1 cellular context compared by ENCODE assay signal in the genomic region with DNA sequence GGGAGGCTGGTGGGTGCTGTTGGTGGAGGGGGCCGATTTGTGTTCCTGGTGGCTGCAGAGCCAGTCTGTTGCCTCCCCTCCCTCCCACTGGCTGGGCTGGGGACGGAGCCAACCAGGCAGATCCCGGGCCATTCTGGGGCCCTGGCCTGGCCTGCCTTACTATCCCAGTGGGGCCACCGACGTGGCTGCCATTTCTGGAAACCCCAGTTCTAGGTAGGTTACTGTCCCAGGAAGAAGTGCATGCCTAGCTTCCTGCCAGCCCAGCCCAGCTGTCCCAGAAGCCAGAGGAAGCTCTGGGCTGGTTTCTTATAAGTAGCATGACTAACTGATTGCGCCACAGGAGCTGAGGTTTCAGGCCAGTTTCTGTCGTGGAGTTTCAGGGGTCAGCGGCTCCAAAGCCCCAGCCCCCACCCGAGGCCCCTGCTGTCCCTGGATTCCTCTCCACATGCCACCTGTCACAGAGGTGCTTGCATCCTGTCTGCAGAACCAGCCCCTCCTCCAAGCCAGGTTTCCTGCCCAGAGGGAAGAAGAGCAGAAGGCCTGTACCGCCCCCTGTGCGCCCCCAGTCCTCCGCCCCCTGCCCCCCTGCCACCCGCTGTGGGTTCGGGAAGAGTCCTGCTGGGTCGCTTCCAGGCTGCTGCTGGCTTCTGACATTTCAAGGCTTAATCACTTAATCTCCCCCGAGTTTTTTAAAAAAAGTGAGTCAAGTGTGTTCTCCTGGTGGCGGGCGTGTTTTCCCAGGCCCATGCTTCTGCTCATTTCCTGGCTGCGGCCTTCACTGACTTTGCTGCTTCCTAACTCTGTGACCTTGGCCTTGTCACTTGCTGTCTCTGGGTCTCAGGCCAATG.
TF ChIP-seq lines count a peak whose summit lies in the region.

No MANE protein-coding gene starts in this region.

TF ChIP-seq in HepG2, 621 proteins besides CTCF, POLR2A, EP300 and RAD21 (continued from another document and continues in another):
- TF ChIP-seq ZNF749 (CRISPR knock-in tag; IDR thresholded peaks at IDR 0.05; ENCODE audit: borderline replicate concordance) (no peak), SP1 (IDR thresholded peaks at IDR 0.05) (no peak), SP1 (CRISPR knock-in tag; IDR thresholded peaks at IDR 0.05) (no peak), AHR (CRISPR knock-in tag; IDR thresholded peaks at IDR 0.05) (no peak), ZNF607 (CRISPR knock-in tag; IDR thresholded peaks at IDR 0.05; ENCODE audit: borderline replicate concordance) (no peak), ZFAT (CRISPR knock-in tag; conservative IDR thresholded peaks at IDR 0.05) (no peak), THAP11 (CRISPR knock-in tag; IDR thresholded peaks at IDR 0.05) (no peak), CC2D1A (CRISPR knock-in tag; IDR thresholded peaks at IDR 0.05) (no peak), MED8 (CRISPR knock-in tag; IDR thresholded peaks at IDR 0.05; ENCODE audit: insufficient replicate concordance) (no peak), HES4 (CRISPR knock-in tag; IDR thresholded peaks at IDR 0.05; ENCODE audit: borderline replicate concordance) (no peak), ZNF335 (CRISPR knock-in tag; IDR thresholded peaks at IDR 0.05) (no peak), NFYB (CRISPR knock-in tag; IDR thresholded peaks at IDR 0.05) (0 out of 2 replicates have a peak, but pooled peaks have one; percentile 20), HOXA9 (CRISPR knock-in tag; IDR thresholded peaks at IDR 0.05; ENCODE audit: borderline replicate concordance) (no peak), ZNF230 (CRISPR knock-in tag; IDR thresholded peaks at IDR 0.05) (no peak), WIZ (CRISPR knock-in tag; IDR thresholded peaks at IDR 0.05) (no peak), YY1 (IDR thresholded peaks at IDR 0.05; ENCODE audit: insufficient read depth, insufficient replicate concordance, low read depth, low read length) (no peak), MLLT10 (CRISPR knock-in tag; IDR thresholded peaks at IDR 0.05) (no peak), ZNF652 (CRISPR knock-in tag; IDR thresholded peaks at IDR 0.05; ENCODE audit: borderline replicate concordance, low read depth) (no peak), ZNF768 (CRISPR knock-in tag; IDR thresholded peaks at IDR 0.05) (peak; percentile 93), ZNF3 (CRISPR knock-in tag; IDR thresholded peaks at IDR 0.05) (no peak), EEA1 (CRISPR knock-in tag; IDR thresholded peaks at IDR 0.05; ENCODE audit: borderline replicate concordance) (no peak), ZFP90 (CRISPR knock-in tag; IDR thresholded peaks at IDR 0.05; ENCODE audit: borderline replicate concordance) (0 out of 2 replicates have a peak, but pooled peaks have one; percentile 35), SUZ12 (IDR thresholded peaks at IDR 0.05; ENCODE audit: low read depth, low read length) (no peak), ZNF264 (CRISPR knock-in tag; IDR thresholded peaks at IDR 0.05) (no peak), FOSL2 (CRISPR knock-in tag; IDR thresholded peaks at IDR 0.05) (peak; percentile 76), ZNF496 (CRISPR knock-in tag; IDR thresholded peaks at IDR 0.05; ENCODE audit: insufficient replicate concordance) (no peak), KAT8 (CRISPR knock-in tag; IDR thresholded peaks at IDR 0.05) (no peak), HCFC1 (IDR thresholded peaks at IDR 0.05; ENCODE audit: low read depth, low read length) (no peak), CEBPG (CRISPR knock-in tag; IDR thresholded peaks at IDR 0.05) (peak; percentile 87), ZNF180 (CRISPR knock-in tag; IDR thresholded peaks at IDR 0.05; ENCODE audit: borderline replicate concordance, low read depth) (no peak), FOXK2 (IDR thresholded peaks at IDR 0.05) (no peak), ZBTB1 (CRISPR knock-in tag; IDR thresholded peaks at IDR 0.05; ENCODE audit: borderline replicate concordance) (no peak), TEAD2 (CRISPR knock-in tag; IDR thresholded peaks at IDR 0.05) (no peak)
- TF ChIP-seq, protein P1, sequence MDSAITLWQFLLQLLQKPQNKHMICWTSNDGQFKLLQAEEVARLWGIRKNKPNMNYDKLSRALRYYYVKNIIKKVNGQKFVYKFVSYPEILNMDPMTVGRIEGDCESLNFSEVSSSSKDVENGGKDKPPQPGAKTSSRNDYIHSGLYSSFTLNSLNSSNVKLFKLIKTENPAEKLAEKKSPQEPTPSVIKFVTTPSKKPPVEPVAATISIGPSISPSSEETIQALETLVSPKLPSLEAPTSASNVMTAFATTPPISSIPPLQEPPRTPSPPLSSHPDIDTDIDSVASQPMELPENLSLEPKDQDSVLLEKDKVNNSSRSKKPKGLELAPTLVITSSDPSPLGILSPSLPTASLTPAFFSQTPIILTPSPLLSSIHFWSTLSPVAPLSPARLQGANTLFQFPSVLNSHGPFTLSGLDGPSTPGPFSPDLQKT (CRISPR knock-in tag; IDR thresholded peaks at IDR 0.05; ENCODE audit: borderline replicate concordance): no peak
- TF ChIP-seq, protein P2, sequence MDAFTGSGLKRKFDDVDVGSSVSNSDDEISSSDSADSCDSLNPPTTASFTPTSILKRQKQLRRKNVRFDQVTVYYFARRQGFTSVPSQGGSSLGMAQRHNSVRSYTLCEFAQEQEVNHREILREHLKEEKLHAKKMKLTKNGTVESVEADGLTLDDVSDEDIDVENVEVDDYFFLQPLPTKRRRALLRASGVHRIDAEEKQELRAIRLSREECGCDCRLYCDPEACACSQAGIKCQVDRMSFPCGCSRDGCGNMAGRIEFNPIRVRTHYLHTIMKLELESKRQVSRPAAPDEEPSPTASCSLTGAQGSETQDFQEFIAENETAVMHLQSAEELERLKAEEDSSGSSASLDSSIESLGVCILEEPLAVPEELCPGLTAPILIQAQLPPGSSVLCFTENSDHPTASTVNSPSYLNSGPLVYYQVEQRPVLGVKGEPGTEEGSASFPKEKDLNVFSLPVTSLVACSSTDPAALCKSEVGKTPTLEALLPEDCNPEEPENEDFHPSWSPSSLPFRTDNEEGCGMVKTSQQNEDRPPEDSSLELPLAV (CRISPR knock-in tag; conservative IDR thresholded peaks at IDR 0.05; ENCODE audit: low read depth): no peak
- TF ChIP-seq, protein P3, sequence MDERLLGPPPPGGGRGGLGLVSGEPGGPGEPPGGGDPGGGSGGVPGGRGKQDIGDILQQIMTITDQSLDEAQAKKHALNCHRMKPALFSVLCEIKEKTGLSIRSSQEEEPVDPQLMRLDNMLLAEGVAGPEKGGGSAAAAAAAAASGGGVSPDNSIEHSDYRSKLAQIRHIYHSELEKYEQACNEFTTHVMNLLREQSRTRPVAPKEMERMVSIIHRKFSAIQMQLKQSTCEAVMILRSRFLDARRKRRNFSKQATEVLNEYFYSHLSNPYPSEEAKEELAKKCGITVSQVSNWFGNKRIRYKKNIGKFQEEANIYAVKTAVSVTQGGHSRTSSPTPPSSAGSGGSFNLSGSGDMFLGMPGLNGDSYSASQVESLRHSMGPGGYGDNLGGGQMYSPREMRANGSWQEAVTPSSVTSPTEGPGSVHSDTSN (CRISPR knock-in tag; IDR thresholded peaks at IDR 0.05): no peak
- TF ChIP-seq, protein P4, sequence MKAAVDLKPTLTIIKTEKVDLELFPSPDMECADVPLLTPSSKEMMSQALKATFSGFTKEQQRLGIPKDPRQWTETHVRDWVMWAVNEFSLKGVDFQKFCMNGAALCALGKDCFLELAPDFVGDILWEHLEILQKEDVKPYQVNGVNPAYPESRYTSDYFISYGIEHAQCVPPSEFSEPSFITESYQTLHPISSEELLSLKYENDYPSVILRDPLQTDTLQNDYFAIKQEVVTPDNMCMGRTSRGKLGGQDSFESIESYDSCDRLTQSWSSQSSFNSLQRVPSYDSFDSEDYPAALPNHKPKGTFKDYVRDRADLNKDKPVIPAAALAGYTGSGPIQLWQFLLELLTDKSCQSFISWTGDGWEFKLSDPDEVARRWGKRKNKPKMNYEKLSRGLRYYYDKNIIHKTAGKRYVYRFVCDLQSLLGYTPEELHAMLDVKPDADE (CRISPR knock-in tag; IDR thresholded peaks at IDR 0.05): no peak
- TF ChIP-seq, protein P5, sequence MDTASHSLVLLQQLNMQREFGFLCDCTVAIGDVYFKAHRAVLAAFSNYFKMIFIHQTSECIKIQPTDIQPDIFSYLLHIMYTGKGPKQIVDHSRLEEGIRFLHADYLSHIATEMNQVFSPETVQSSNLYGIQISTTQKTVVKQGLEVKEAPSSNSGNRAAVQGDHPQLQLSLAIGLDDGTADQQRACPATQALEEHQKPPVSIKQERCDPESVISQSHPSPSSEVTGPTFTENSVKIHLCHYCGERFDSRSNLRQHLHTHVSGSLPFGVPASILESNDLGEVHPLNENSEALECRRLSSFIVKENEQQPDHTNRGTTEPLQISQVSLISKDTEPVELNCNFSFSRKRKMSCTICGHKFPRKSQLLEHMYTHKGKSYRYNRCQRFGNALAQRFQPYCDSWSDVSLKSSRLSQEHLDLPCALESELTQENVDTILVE (CRISPR knock-in tag; IDR thresholded peaks at IDR 0.05): no peak
- TF ChIP-seq, protein P6, sequence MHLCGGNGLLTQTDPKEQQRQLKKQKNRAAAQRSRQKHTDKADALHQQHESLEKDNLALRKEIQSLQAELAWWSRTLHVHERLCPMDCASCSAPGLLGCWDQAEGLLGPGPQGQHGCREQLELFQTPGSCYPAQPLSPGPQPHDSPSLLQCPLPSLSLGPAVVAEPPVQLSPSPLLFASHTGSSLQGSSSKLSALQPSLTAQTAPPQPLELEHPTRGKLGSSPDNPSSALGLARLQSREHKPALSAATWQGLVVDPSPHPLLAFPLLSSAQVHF (CRISPR knock-in tag; IDR thresholded peaks at IDR 0.05): no peak
- TF ChIP-seq, protein P7, sequence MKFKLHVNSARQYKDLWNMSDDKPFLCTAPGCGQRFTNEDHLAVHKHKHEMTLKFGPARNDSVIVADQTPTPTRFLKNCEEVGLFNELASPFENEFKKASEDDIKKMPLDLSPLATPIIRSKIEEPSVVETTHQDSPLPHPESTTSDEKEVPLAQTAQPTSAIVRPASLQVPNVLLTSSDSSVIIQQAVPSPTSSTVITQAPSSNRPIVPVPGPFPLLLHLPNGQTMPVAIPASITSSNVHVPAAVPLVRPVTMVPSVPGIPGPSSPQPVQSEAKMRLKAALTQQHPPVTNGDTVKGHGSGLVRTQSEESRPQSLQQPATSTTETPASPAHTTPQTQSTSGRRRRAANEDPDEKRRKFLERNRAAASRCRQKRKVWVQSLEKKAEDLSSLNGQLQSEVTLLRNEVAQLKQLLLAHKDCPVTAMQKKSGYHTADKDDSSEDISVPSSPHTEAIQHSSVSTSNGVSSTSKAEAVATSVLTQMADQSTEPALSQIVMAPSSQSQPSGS (CRISPR knock-in tag; IDR thresholded peaks at IDR 0.05): no peak
- TF ChIP-seq, protein P8, sequence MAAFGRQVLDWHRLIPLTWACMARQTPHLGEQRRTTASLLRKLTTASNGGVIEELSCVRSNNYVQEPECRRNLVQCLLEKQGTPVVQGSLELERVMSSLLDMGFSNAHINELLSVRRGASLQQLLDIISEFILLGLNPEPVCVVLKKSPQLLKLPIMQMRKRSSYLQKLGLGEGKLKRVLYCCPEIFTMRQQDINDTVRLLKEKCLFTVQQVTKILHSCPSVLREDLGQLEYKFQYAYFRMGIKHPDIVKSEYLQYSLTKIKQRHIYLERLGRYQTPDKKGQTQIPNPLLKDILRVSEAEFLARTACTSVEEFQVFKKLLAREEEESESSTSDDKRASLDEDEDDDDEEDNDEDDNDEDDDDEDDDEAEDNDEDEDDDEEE (CRISPR knock-in tag; IDR thresholded peaks at IDR 0.05): no peak
- TF ChIP-seq, protein P9, sequence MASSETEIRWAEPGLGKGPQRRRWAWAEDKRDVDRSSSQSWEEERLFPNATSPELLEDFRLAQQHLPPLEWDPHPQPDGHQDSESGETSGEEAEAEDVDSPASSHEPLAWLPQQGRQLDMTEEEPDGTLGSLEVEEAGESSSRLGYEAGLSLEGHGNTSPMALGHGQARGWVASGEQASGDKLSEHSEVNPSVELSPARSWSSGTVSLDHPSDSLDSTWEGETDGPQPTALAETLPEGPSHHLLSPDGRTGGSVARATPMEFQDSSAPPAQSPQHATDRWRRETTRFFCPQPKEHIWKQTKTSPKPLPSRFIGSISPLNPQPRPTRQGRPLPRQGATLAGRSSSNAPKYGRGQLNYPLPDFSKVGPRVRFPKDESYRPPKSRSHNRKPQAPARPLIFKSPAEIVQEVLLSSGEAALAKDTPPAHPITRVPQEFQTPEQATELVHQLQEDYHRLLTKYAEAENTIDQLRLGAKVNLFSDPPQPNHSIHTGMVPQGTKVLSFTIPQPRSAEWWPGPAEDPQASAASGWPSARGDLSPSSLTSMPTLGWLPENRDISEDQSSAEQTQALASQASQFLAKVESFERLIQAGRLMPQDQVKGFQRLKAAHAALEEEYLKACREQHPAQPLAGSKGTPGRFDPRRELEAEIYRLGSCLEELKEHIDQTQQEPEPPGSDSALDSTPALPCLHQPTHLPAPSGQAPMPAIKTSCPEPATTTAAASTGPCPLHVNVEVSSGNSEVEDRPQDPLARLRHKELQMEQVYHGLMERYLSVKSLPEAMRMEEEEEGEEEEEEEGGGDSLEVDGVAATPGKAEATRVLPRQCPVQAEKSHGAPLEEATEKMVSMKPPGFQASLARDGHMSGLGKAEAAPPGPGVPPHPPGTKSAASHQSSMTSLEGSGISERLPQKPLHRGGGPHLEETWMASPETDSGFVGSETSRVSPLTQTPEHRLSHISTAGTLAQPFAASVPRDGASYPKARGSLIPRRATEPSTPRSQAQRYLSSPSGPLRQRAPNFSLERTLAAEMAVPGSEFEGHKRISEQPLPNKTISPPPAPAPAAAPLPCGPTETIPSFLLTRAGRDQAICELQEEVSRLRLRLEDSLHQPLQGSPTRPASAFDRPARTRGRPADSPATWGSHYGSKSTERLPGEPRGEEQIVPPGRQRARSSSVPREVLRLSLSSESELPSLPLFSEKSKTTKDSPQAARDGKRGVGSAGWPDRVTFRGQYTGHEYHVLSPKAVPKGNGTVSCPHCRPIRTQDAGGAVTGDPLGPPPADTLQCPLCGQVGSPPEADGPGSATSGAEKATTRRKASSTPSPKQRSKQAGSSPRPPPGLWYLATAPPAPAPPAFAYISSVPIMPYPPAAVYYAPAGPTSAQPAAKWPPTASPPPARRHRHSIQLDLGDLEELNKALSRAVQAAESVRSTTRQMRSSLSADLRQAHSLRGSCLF (CRISPR knock-in tag; IDR thresholded peaks at IDR 0.05; ENCODE audit: borderline replicate concordance): no peak
- TF ChIP-seq, protein P10, sequence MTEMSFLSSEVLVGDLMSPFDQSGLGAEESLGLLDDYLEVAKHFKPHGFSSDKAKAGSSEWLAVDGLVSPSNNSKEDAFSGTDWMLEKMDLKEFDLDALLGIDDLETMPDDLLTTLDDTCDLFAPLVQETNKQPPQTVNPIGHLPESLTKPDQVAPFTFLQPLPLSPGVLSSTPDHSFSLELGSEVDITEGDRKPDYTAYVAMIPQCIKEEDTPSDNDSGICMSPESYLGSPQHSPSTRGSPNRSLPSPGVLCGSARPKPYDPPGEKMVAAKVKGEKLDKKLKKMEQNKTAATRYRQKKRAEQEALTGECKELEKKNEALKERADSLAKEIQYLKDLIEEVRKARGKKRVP (CRISPR knock-in tag; IDR thresholded peaks at IDR 0.05): no peak
- TF ChIP-seq, protein P11, sequence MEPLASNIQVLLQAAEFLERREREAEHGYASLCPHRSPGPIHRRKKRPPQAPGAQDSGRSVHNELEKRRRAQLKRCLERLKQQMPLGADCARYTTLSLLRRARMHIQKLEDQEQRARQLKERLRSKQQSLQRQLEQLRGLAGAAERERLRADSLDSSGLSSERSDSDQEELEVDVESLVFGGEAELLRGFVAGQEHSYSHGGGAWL (CRISPR knock-in tag; IDR thresholded peaks at IDR 0.05): no peak; the same call in 1 of the 2 replicates
- TF ChIP-seq, protein P12, sequence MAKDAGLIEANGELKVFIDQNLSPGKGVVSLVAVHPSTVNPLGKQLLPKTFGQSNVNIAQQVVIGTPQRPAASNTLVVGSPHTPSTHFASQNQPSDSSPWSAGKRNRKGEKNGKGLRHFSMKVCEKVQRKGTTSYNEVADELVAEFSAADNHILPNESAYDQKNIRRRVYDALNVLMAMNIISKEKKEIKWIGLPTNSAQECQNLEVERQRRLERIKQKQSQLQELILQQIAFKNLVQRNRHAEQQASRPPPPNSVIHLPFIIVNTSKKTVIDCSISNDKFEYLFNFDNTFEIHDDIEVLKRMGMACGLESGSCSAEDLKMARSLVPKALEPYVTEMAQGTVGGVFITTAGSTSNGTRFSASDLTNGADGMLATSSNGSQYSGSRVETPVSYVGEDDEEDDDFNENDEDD (CRISPR knock-in tag; IDR thresholded peaks at IDR 0.05; ENCODE audit: borderline replicate concordance): no peak
